In genomic region chr19:51093510-51094345, GRCh38 we compare ENCODE assay signal across 1 cellular context.
TF ChIP-seq lines count a peak whose summit lies in the region.

No MANE protein-coding gene starts in this region.

TF ChIP-seq in HepG2, 621 proteins besides CTCF, POLR2A, EP300 and RAD21:
- TF ChIP-seq IRF1 (CRISPR knock-in tag; IDR thresholded peaks at IDR 0.05; ENCODE audit: low read depth) (no peak), ESRRA (CRISPR knock-in tag; IDR thresholded peaks at IDR 0.05; ENCODE audit: low read depth) (no peak), ZBTB1 (CRISPR knock-in tag; IDR thresholded peaks at IDR 0.05; ENCODE audit: borderline replicate concordance) (no peak), AGO1 (IDR thresholded peaks at IDR 0.05; ENCODE audit: low read depth, low read length, poor library complexity, severe bottlenecking) (no peak), SNAPC4 (CRISPR knock-in tag; IDR thresholded peaks at IDR 0.05) (no peak), ZNF761 (CRISPR knock-in tag; conservative IDR thresholded peaks at IDR 0.05) (no peak), AHDC1 (CRISPR knock-in tag; IDR thresholded peaks at IDR 0.05; ENCODE audit: borderline replicate concordance) (no peak), BCLAF1 (IDR thresholded peaks at IDR 0.05) (no peak), RARA (CRISPR knock-in tag; IDR thresholded peaks at IDR 0.05) (no peak), NFYB (CRISPR knock-in tag; IDR thresholded peaks at IDR 0.05) (no peak), ATAD3A (CRISPR knock-in tag; IDR thresholded peaks at IDR 0.05) (no peak), HDAC1 (CRISPR knock-in tag; IDR thresholded peaks at IDR 0.05) (no peak), ZNF513 (CRISPR knock-in tag; conservative IDR thresholded peaks at IDR 0.05) (no peak), KLF6 (CRISPR knock-in tag; IDR thresholded peaks at IDR 0.05) (no peak), YEATS4 (CRISPR knock-in tag; IDR thresholded peaks at IDR 0.05; ENCODE audit: borderline replicate concordance) (no peak), DZIP1 (CRISPR knock-in tag; IDR thresholded peaks at IDR 0.05) (no peak), RFX3 (CRISPR knock-in tag; IDR thresholded peaks at IDR 0.05) (no peak)
